In the genomic region with DNA sequence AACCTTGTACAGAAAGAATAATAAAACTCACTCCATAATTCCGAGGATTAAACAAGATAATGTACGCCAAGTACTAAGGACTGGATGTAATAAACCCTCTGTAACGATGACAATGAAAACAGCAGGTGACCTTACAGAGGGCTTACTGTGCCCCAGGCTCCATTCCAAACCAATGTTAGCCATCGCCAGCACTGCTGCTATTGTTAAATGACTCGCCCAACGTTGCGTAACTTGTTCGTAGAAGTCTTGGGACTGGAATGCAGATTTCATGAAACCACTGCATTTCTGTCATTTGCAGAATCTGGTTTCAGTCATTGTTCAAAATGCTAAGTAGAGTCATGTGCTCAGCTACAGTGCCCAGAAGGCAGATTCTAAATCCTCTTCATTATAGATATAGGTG, we compare ENCODE assay signal across 8 cellular contexts. TPM values are rescaled to one million over a fixed set of nuclear protein-coding genes. Genes with fewer than 3 reads are reported as not detected.
DNase-seq lines count a peak whose midpoint lies in the region; ATAC-seq and TF ChIP-seq lines count a peak whose summit lies in the region.

No MANE protein-coding gene starts in this region.

- H2AK5ac ChIP-seq in neuronal stem cell (ENCODE audit: low read depth, low read length), result no peak overlapping the region

- no peak for TF ChIP-seq EP300 in stomach (IDR thresholded peaks at IDR 0.05)

- H3K36me3 ChIP-seq in RWPE2 (ENCODE audit: low read depth), result peaks cover 9% of the 10 kb centered on the region
- H3K36me3 ChIP-seq in stomach, result no peaks in the 10 kb centered on the region
- peaks cover 7 to 24% of the 10 kb centered on the region in 2 donors for H3K36me3 ChIP-seq in neuronal stem cell (replicated peaks in 1 of 2; ENCODE audit: control insufficient read depth in 2 of 2, insufficient read depth in 2 of 2, low read length in 2 of 2)

- no peak overlapping the region for H3K4ac ChIP-seq in neuronal stem cell (ENCODE audit: low read length)

- intact Hi-C loops in stomach (cut with DNase I; ENCODE audit: low total_unique reads), result no loop called here

- H4K91ac ChIP-seq in neuronal stem cell (ENCODE audit: low read depth, low read length, poor library complexity), result no peak overlapping the region

- no peak overlapping the region for H2BK5ac ChIP-seq in neuronal stem cell (ENCODE audit: low read length)

- H3K27me3 ChIP-seq in RWPE2 (ENCODE audit: insufficient read depth, poor library complexity, severe bottlenecking), result no peaks in the 10 kb centered on the region
- no peaks in the 10 kb centered on the region for H3K27me3 ChIP-seq in stomach
- no peaks in the 10 kb centered on the region for H3K27me3 ChIP-seq in neuronal stem cell (ENCODE audit: control insufficient read depth in 3 of 3, insufficient read depth in 3 of 3, low read depth in 1 of 3, low read length in 3 of 3)

- peak; percentile 47 for DNase-seq in stimulated activated CD4-positive, alpha-beta T cell treated with anti-CD3 and anti-CD28 coated beads, Interleukin-1b, Interleukin-23, amount 100 ng/mL, for 48 hours
- no peak for DNase-seq in stimulated activated CD4-positive, alpha-beta T cell treated with anti-CD3 and anti-CD28 coated beads, Interleukin-4, amount 100 ng/mL, for 24 hours
- peak; percentile 96 for DNase-seq in RWPE2 (ENCODE audit: low spot score)
- peak; percentile 71 for DNase-seq in glomerular visceral epithelial cell (ENCODE audit: extremely low spot score)
- peak; percentile 42 for DNase-seq in stomach
- DNase-seq in neuronal stem cell (ENCODE audit: low spot score), result no peak
- no peak for DNase-seq in activated effector memory CD4-positive, alpha-beta T cell treated with anti-CD3 and anti-CD28 coated beads, Interleukin-2, amount 50 U/mL, for 16 hours
- no peak for DNase-seq in T-helper 2 cell

- peaks cover 2% of the 10 kb centered on the region for H3K79me1 ChIP-seq in neuronal stem cell (ENCODE audit: low read depth, low read length)

- H3K9me3 ChIP-seq in RWPE2 (ENCODE audit: severe bottlenecking) (no peaks in the 10 kb centered on the region), stomach (no peaks in the 10 kb centered on the region), neuronal stem cell (replicated peaks in 1 of 2; ENCODE audit: control insufficient read depth in 2 of 2, insufficient read depth in 1 of 2, low read depth in 1 of 2, low read length in 2 of 2) (peaks cover 0 to 5% of the 10 kb centered on the region in 2 donors)

- H3K27ac ChIP-seq in RWPE2 (ENCODE audit: poor library complexity, severe bottlenecking) (peak overlapping the region; percentile 98), stomach (peak overlapping the region in 4 of 5 donors; percentile 28 to 64 (median 40)), neuronal stem cell (replicated peaks; ENCODE audit: low read length) (no peak overlapping the region)

- H2BK120ac ChIP-seq in neuronal stem cell (ENCODE audit: low read depth, low read length), result no peak overlapping the region

- H3K4me3 ChIP-seq in RWPE2 (ENCODE audit: severe bottlenecking) (no peak overlapping the region), stomach (no peak overlapping the region), neuronal stem cell (ENCODE audit: low read length in 2 of 2) (no peak overlapping the region)

- peak; percentile 68 for ATAC-seq in RWPE2 (ENCODE audit: low read depth)

- 52 to 67% (median 62%) methylated on average over 8 of the region's 8 CpGs for WGBS in stomach, 5 donors
- whole genome bisulfite sequencing in neuronal stem cell (ENCODE audit: extremely low coverage in 2 of 2, insufficient read length in 2 of 2, insufficient replicate concordance in 1 of 2), 2 donors, result no CpG with 5 or more reads among the region's 8 CpGs

- no peak overlapping the region for H3K14ac ChIP-seq in neuronal stem cell (ENCODE audit: low read length)

- no peak for TF ChIP-seq POLR2A in stomach (IDR thresholded peaks at IDR 0.05)

- TF ChIP-seq CTCF in RWPE2 (IDR thresholded peaks at IDR 0.05; ENCODE audit: poor library complexity, severe bottlenecking) (no peak), stomach (IDR thresholded peaks at IDR 0.05) (no peak)

- no peak overlapping the region for H3K4me2 ChIP-seq in neuronal stem cell (ENCODE audit: insufficient read depth, low read length, poor library complexity, severe bottlenecking)

- H3K18ac ChIP-seq in neuronal stem cell (ENCODE audit: low read length), result no peak overlapping the region

- H3K23ac ChIP-seq in neuronal stem cell (ENCODE audit: low read depth, low read length, poor library complexity), result no peak overlapping the region

- H3K9ac ChIP-seq in neuronal stem cell (ENCODE audit: low read depth, low read length, poor library complexity), result no peak overlapping the region

- H3K4me1 ChIP-seq in RWPE2 (ENCODE audit: insufficient read depth, poor library complexity, severe bottlenecking), result peaks cover 45% of the 10 kb centered on the region
- no peaks in the 10 kb centered on the region for H3K4me1 ChIP-seq in stomach
- peaks cover 2 to 16% of the 10 kb centered on the region in 2 donors for H3K4me1 ChIP-seq in neuronal stem cell (ENCODE audit: control insufficient read depth in 2 of 2, insufficient read depth in 1 of 2, low read depth in 1 of 2, low read length in 2 of 2)

- H4K8ac ChIP-seq in neuronal stem cell (ENCODE audit: low read depth, low read length), result no peak overlapping the region

- no peak overlapping the region for H2AFZ ChIP-seq in neuronal stem cell (ENCODE audit: low read length)

- H2BK15ac ChIP-seq in neuronal stem cell (ENCODE audit: low read length), result no peak overlapping the region

- H2BK12ac ChIP-seq in neuronal stem cell (ENCODE audit: low read length), result no peak overlapping the region

RNA-seq across cellular contexts. Expression of gene STON2, which starts 0.7 kb away (rescaled TPM):
- total RNA-seq in stomach, result 10 to 100 TPM in 3 of 5 donors, 1 to 10 TPM in 2; 7.8 to 50.2 (median 14.3) TPM
- 1 to 10 TPM; 1.4 to 7.4 (median 3.2) TPM for polyA plus RNA-seq in stomach
- polyA plus RNA-seq in neuronal stem cell (2013, experiment 1 of 2), result 4.6 TPM
- 4.7 TPM for polyA plus RNA-seq in neuronal stem cell (2013, experiment 2 of 2)

Comparison
In these comparisons a context has a peak if more than half of its experiments do, and no peak if none do; other contexts are left out.
1. DNase-seq: peak in stimulated activated CD4-positive, alpha-beta T cell treated with anti-CD3 and anti-CD28 coated beads, Interleukin-1b, Interleukin-23, amount 100 ng/mL, for 48 hours (single experiment), RWPE2 (single experiment), glomerular visceral epithelial cell (single experiment) and stomach (single experiment); none in stimulated activated CD4-positive, alpha-beta T cell treated with anti-CD3 and anti-CD28 coated beads, Interleukin-4, amount 100 ng/mL, for 24 hours (single experiment), neuronal stem cell (single experiment), activated effector memory CD4-positive, alpha-beta T cell treated with anti-CD3 and anti-CD28 coated beads, Interleukin-2, amount 50 U/mL, for 16 hours (single experiment) and T-helper 2 cell (0 of 5).